21 cellular contexts compared by ENCODE assay signal in genomic region chr11:125374398-125374797, GRCh38.
DNase-seq lines count a peak whose midpoint lies in the region; ATAC-seq and TF ChIP-seq lines count a peak whose summit lies in the region.
"Had no signal": no experiment of that assay in that cellular context is flagged by ENCODE, and none has a peak within 500 bp of the region (broad histone marks: within the 10 kb centered on the region; RNA-seq: fewer than 3 reads in every experiment).

No MANE protein-coding gene starts in this region.

- DNase-seq in NCI-H524 (lab: John Stamatoyannopoulos, UW) (peak; percentile 7 to 16), NCI-H524 treated with DMSO at 0.1 percent for 48 hours (lab: John Stamatoyannopoulos, UW) (no peak), thoracic aorta (ENCODE audit: low spot score) (no peak), occipital lobe (lab: John Stamatoyannopoulos, UW) (no peak), A673 (ENCODE audit: low spot score) (no peak)
- DNase-seq: activated gamma-delta T cell, H9, Kasumi-1, mesenchymal stem cell, MV-4-11, naive B cell, NCI-H2227 treated with DMSO at 0.1 percent for 48 hours, NCI-H774, right lobe of liver, SK-N-SH, T-helper 2 cell had no signal

- POLR2A ChIA-PET in A673 (lab: Charles Lee; ENCODE audit: low non-redundant PET), result no interaction called here

- H3K9me3 ChIP-seq in thoracic aorta (no peaks in the 10 kb centered on the region), A673 (ENCODE audit: low read depth, low read length, poor library complexity, severe bottlenecking) (no peaks in the 10 kb centered on the region)
- H3K9me3 ChIP-seq: right lobe of liver, SK-N-SH had no signal

- H3K4me1 Mint-ChIP-seq in brain (peaks cover 96% of the 10 kb centered on the region), nephron (peaks cover 89% of the 10 kb centered on the region)

- peak overlapping the region in 1 of 2 donors; percentile 34 for H3K27ac ChIP-seq in thoracic aorta
- no peak overlapping the region for H3K27ac ChIP-seq in A673 (ENCODE audit: low read depth, low read length, poor library complexity, severe bottlenecking)
- H3K27ac ChIP-seq: brain microvascular endothelial cell, right lobe of liver, RWPE1 had no signal

- intact Hi-C loops in A673 (cut with micrococcal nuclease; ENCODE audit: unreplicated experiment), result no loop called here

- H3K27ac Mint-ChIP-seq in brain (peak overlapping the region in 3 of 5 experiments; percentile 14 to 95 (median 91)), nephron (peak overlapping the region; percentile 83 to 92 (median 90))
- H3K27ac Mint-ChIP-seq: naive B cell had no signal

- H3K36me3 ChIP-seq in thoracic aorta, result no peaks in the 10 kb centered on the region
- H3K36me3 ChIP-seq in A673 (ENCODE audit: insufficient read depth, low read length, poor library complexity, severe bottlenecking), result no peaks in the 10 kb centered on the region
- H3K36me3 ChIP-seq: brain microvascular endothelial cell, right lobe of liver had no signal

- CTCF ChIA-PET in A673 (lab: Charles Lee), result no interaction called here

- no TSS peak for BruUV-seq in A673 (replicated peaks; lab: Mats Ljungman, UMichigan)

- H3K4me3 ChIP-seq in thoracic aorta (peak overlapping the region; percentile 17), A673 (ENCODE audit: low read depth, low read length, poor library complexity, severe bottlenecking) (no peak overlapping the region)
- H3K4me3 ChIP-seq: right lobe of liver had no signal

- H3K27me3 Mint-ChIP-seq in brain (no peaks in the 10 kb centered on the region), nephron (ENCODE audit: low read depth) (peaks cover 18% of the 10 kb centered on the region)

- ATAC-seq in thoracic aorta (ENCODE audit: insufficient number of reproducible peaks, low FRiP score, low read depth), result no peak
- ATAC-seq in GM19452 (IDR thresholded peaks at IDR 0.05; ENCODE audit: unreplicated experiment), result no peak

- H3K27me3 ChIP-seq in thoracic aorta (replicated peaks; ENCODE audit: insufficient read depth), result no peaks in the 10 kb centered on the region
- H3K27me3 ChIP-seq in A673 (replicated peaks; ENCODE audit: insufficient read depth, low read depth, low read length, poor library complexity), result peaks cover 23% of the 10 kb centered on the region
- H3K27me3 ChIP-seq: right lobe of liver had no signal

- no peak for TF ChIP-seq CTCF in brain (conservative IDR thresholded peaks at IDR 0.05)
- no peak for TF ChIP-seq CTCF in nephron (IDR thresholded peaks at IDR 0.05; ENCODE audit: unreplicated experiment in 3 of 3)
- TF ChIP-seq CTCF in thoracic aorta (IDR thresholded peaks at IDR 0.05), result no peak
- TF ChIP-seq CTCF in A673 (conservative IDR thresholded peaks at IDR 0.05; ENCODE audit: low read depth, low read length), result no peak

- H3K9me3 Mint-ChIP-seq in brain (no peaks in the 10 kb centered on the region), nephron (no peaks in the 10 kb centered on the region)
- H3K9me3 Mint-ChIP-seq: H9, naive B cell had no signal

- H3K4me1 ChIP-seq in thoracic aorta (ENCODE audit: control insufficient read depth in 1 of 2, low read depth in 2 of 2) (peaks cover 29 to 44% of the 10 kb centered on the region in 2 donors), A673 (ENCODE audit: insufficient read depth, low read length, poor library complexity, severe bottlenecking) (no peaks in the 10 kb centered on the region)
- H3K4me1 ChIP-seq: right lobe of liver had no signal

- H3K4me3 Mint-ChIP-seq in brain (no peak overlapping the region), nephron (no peak overlapping the region)
- H3K4me3 Mint-ChIP-seq: H9, naive B cell had no signal

- peaks cover 8% of the 10 kb centered on the region for H3K36me3 Mint-ChIP-seq in brain
- peaks cover 13% of the 10 kb centered on the region for H3K36me3 Mint-ChIP-seq in nephron (ENCODE audit: low read depth)
- H3K36me3 Mint-ChIP-seq: naive B cell had no signal

Comparison
In these comparisons a context has a peak if more than half of its experiments do, and no peak if none do; other contexts are left out.
1. DNase-seq: peak in NCI-H524 (2 of 2); none in NCI-H524 treated with DMSO at 0.1 percent for 48 hours (single experiment), thoracic aorta (single experiment), occipital lobe (single experiment) and A673 (single experiment).